ENCODE assay signal across 13 cellular contexts in genomic region chr21:42263591-42264131, GRCh38. TPM values are rescaled to one million over a fixed set of nuclear protein-coding genes. Genes with fewer than 3 reads are reported as not detected.
A peak's percentile ranks its signal among the peaks of the same experiment; 100 is the strongest.
DNase-seq lines count a peak whose midpoint lies in the region; ATAC-seq, FAIRE-seq and TF ChIP-seq lines count a peak whose summit lies in the region.
"Had no signal": no experiment of that assay in that cellular context is flagged by ENCODE, and none has a peak within 500 bp of the region (broad histone marks: within the 10 kb centered on the region; RNA-seq: fewer than 3 reads in every experiment).

No MANE protein-coding gene starts in this region.

- no peaks in the 10 kb centered on the region for H3K79me2 ChIP-seq in H9 (ENCODE audit: insufficient read depth, low read length)

- ATAC-seq in body of pancreas: peak; percentile 34
- peak; percentile 57 to 84 for ATAC-seq in right cardiac atrium
- ATAC-seq in HG03354 (IDR thresholded peaks at IDR 0.05; ENCODE audit: poor library complexity, severe bottlenecking, unreplicated experiment): no peak

- H3K14ac ChIP-seq in H9 (ENCODE audit: insufficient read depth, low read length): peak overlapping the region; percentile 57

- no peak overlapping the region for H4K5ac ChIP-seq in H9 (ENCODE audit: insufficient read length, low read depth, low read length)

- no peak for TF ChIP-seq CTCF in H9 (conservative IDR thresholded peaks at IDR 0.05)
- TF ChIP-seq CTCF in body of pancreas (IDR thresholded peaks at IDR 0.05): no peak
- no peak for TF ChIP-seq CTCF in sigmoid colon (IDR thresholded peaks at IDR 0.05)

- no peak for DNase-seq in H9
- DNase-seq in body of pancreas: peak in 3 of 4 donors; percentile 17 to 55 (median 33)
- DNase-seq in right cardiac atrium: peak; percentile 63 to 79 (median 77)
- peak; percentile 76 for DNase-seq in sigmoid colon
- DNase-seq in stimulated activated CD4-positive, alpha-beta T cell treated with anti-CD3 and anti-CD28 coated beads, Interleukin-12 subunit alpha, Interleukin-12 subunit beta, amount 100 ng/mL, for 4 hours: no peak
- DNase-seq in activated CD4-positive, alpha-beta T cell treated with anti-CD3 and anti-CD28 coated beads for 1 hour: no peak
- DNase-seq in HTR-8/SVneo (ENCODE audit: insufficient read length, low spot score): no peak
- DNase-seq: activated CD4-positive, alpha-beta memory T cell treated with anti-CD3 and anti-CD28 coated beads for 36 hours; NCI-H524 treated with DMSO at 0.1 percent for 48 hours had no signal

- H3K23me2 ChIP-seq in H9 (ENCODE audit: insufficient read length, low read depth, low read length, poor library complexity, severe bottlenecking): no peaks in the 10 kb centered on the region

- peaks cover 2% of the 10 kb centered on the region; the same call in 1 of the 2 replicates for H3K4me1 ChIP-seq in H9 (ENCODE audit: insufficient read depth, low read length)
- H3K4me1 ChIP-seq in body of pancreas: peaks cover 18% of the 10 kb centered on the region
- H3K4me1 ChIP-seq in right cardiac atrium (ENCODE audit: control insufficient read depth, insufficient read depth, low read length): peaks cover 6% of the 10 kb centered on the region
- H3K4me1 ChIP-seq in sigmoid colon: peaks cover 0 to 37% (median 29%) of the 10 kb centered on the region in 4 donors

- no peak overlapping the region for H3K23ac ChIP-seq in H9 (ENCODE audit: insufficient read length, low read depth, low read length)

- FAIRE-seq in HTR-8/SVneo (lab: Jason Lieb, UNC): no peak
- FAIRE-seq: H54 had no signal

- H3K27me3 Mint-ChIP-seq in H9 (ENCODE audit: low read depth): no peaks in the 10 kb centered on the region; the same call in 1 of the 2 replicates
- H3K27me3 Mint-ChIP-seq: activated CD4-positive, alpha-beta memory T cell treated with anti-CD3 and anti-CD28 coated beads for 36 hours; activated naive CD4-positive, alpha-beta T cell treated with anti-CD3 and anti-CD28 coated beads, Interleukin-2, amount 50 U/mL, for 24 hours had no signal

- H4K8ac ChIP-seq in H9 (replicated peaks; ENCODE audit: insufficient read length, low read depth, low read length): no peak overlapping the region

- H3K27ac ChIP-seq in H9 (ENCODE audit: insufficient read length, low read depth, low read length): no peak overlapping the region
- H3K27ac ChIP-seq in body of pancreas: peak overlapping the region in 2 of 4 donors; percentile 44 to 58
- H3K27ac ChIP-seq in right cardiac atrium (ENCODE audit: low read length): peak overlapping the region; percentile 83
- peak overlapping the region in 3 of 4 donors; percentile 22 to 61 (median 59) for H3K27ac ChIP-seq in sigmoid colon

- no peak overlapping the region for H3K27ac Mint-ChIP-seq in H9
- H3K27ac Mint-ChIP-seq: activated CD4-positive, alpha-beta memory T cell treated with anti-CD3 and anti-CD28 coated beads for 36 hours; activated naive CD4-positive, alpha-beta T cell treated with anti-CD3 and anti-CD28 coated beads, Interleukin-2, amount 50 U/mL, for 24 hours had no signal

- H4K91ac ChIP-seq in H9 (ENCODE audit: insufficient read length, low read depth, low read length): no peak overlapping the region

- no peaks in the 10 kb centered on the region for H3K36me3 Mint-ChIP-seq in H9 (ENCODE audit: insufficient read depth in 1 of 3, low read depth in 3 of 3)
- H3K36me3 Mint-ChIP-seq: activated CD4-positive, alpha-beta memory T cell treated with anti-CD3 and anti-CD28 coated beads for 36 hours; activated naive CD4-positive, alpha-beta T cell treated with anti-CD3 and anti-CD28 coated beads, Interleukin-2, amount 50 U/mL, for 24 hours had no signal

- no peak overlapping the region for H2BK120ac ChIP-seq in H9 (ENCODE audit: low read depth, low read length, poor library complexity, severe bottlenecking)

- H3K18ac ChIP-seq in H9 (ENCODE audit: insufficient read length, low read depth, low read length): no peak overlapping the region

- no peak overlapping the region for H2BK15ac ChIP-seq in H9 (ENCODE audit: low read depth, low read length)

- H2AFZ ChIP-seq in H9 (ENCODE audit: low read length): no peak overlapping the region

- H2BK12ac ChIP-seq in H9 (ENCODE audit: insufficient read length, low read depth, low read length): no peak overlapping the region

- H3K9me3 Mint-ChIP-seq in H9: no peaks in the 10 kb centered on the region; a peak in 1 of 5 replicates
- H3K9me3 Mint-ChIP-seq: activated CD4-positive, alpha-beta memory T cell treated with anti-CD3 and anti-CD28 coated beads for 36 hours; activated naive CD4-positive, alpha-beta T cell treated with anti-CD3 and anti-CD28 coated beads, Interleukin-2, amount 50 U/mL, for 24 hours had no signal

- TF ChIP-seq POLR2A in body of pancreas (IDR thresholded peaks at IDR 0.05): no peak
- no peak for TF ChIP-seq POLR2A in sigmoid colon (IDR thresholded peaks at IDR 0.05)

- no peaks in the 10 kb centered on the region for H3K79me1 ChIP-seq in H9 (ENCODE audit: insufficient read depth, low read depth, low read length, poor library complexity, severe bottlenecking)

- no peak overlapping the region for H3K4me3 ChIP-seq in body of pancreas
- no peak overlapping the region for H3K4me3 ChIP-seq in right cardiac atrium (ENCODE audit: low read length)
- H3K4me3 ChIP-seq in sigmoid colon: no peak overlapping the region

- no peak overlapping the region for H3K56ac ChIP-seq in H9 (ENCODE audit: insufficient read length, low read depth, low read length)

- H2BK5ac ChIP-seq in H9 (ENCODE audit: insufficient read length, low read length): no peak overlapping the region

- H3K9ac ChIP-seq in H9 (ENCODE audit: extremely low read depth, insufficient read length, low read length): no peak overlapping the region

- WGBS in H9 (ENCODE audit: extremely low coverage, insufficient read length, low lambda C conversion rate): no CpG with 5 or more reads among the region's 18 CpGs
- WGBS in body of pancreas, 2 donors: 63 to 76% methylated on average over 18 of the region's 18 CpGs
- WGBS in right cardiac atrium: 36% methylated on average over 18 of the region's 18 CpGs
- WGBS in sigmoid colon, 2 donors: 68 to 73% methylated on average over 18 of the region's 18 CpGs

- H3K36me3 ChIP-seq in body of pancreas (replicated peaks in 1 of 2; ENCODE audit: insufficient read depth in 1 of 2, low read depth in 2 of 2) (no peaks in the 10 kb centered on the region), sigmoid colon (no peaks in the 10 kb centered on the region)

- intact Hi-C loops in body of pancreas (cut with DNase I): no loop called here
- intact Hi-C loops in right cardiac atrium (cut with DNase I): no loop called here
- intact Hi-C loops in sigmoid colon (cut with DNase I): no loop called here

- no peak overlapping the region for H3T11ph ChIP-seq in H9 (ENCODE audit: low read length)

- no peak overlapping the region for H3K4me3 Mint-ChIP-seq in H9
- H3K4me3 Mint-ChIP-seq: activated CD4-positive, alpha-beta memory T cell treated with anti-CD3 and anti-CD28 coated beads for 36 hours; activated naive CD4-positive, alpha-beta T cell treated with anti-CD3 and anti-CD28 coated beads, Interleukin-2, amount 50 U/mL, for 24 hours had no signal

- H2AK5ac ChIP-seq in H9 (ENCODE audit: insufficient read length, low read length): no peak overlapping the region

- no peak overlapping the region for H3K4ac ChIP-seq in H9 (ENCODE audit: low read depth, low read length)

- no peaks in the 10 kb centered on the region for H3K9me3 ChIP-seq in H9 (ENCODE audit: control insufficient read depth, low read depth, low read length)
- no peaks in the 10 kb centered on the region for H3K9me3 ChIP-seq in body of pancreas
- no peaks in the 10 kb centered on the region for H3K9me3 ChIP-seq in right cardiac atrium (ENCODE audit: control insufficient read depth, low read length)
- no peaks in the 10 kb centered on the region for H3K9me3 ChIP-seq in sigmoid colon

- H3K4me1 Mint-ChIP-seq in H9: peaks cover 25 to 40% of the 10 kb centered on the region in 2 experiments

- H3K4me2 ChIP-seq in H9 (ENCODE audit: insufficient read depth, insufficient read length, low read length): no peak overlapping the region

- no peaks in the 10 kb centered on the region for H3K27me3 ChIP-seq in H9 (ENCODE audit: insufficient read depth, low read length)
- no peaks in the 10 kb centered on the region for H3K27me3 ChIP-seq in body of pancreas
- H3K27me3 ChIP-seq in right cardiac atrium (ENCODE audit: control insufficient read depth, insufficient read depth): no peaks in the 10 kb centered on the region
- H3K27me3 ChIP-seq in sigmoid colon: no peaks in the 10 kb centered on the region

- no peaks in the 10 kb centered on the region for H4K20me1 ChIP-seq in H9 (ENCODE audit: control insufficient read depth, insufficient read depth, insufficient read length)

- H2BK20ac ChIP-seq in H9 (ENCODE audit: low read depth, low read length, poor library complexity, severe bottlenecking): no peak overlapping the region

- peak in 1 of 4 donors; percentile 52 for TF ChIP-seq EP300 in sigmoid colon (IDR thresholded peaks at IDR 0.05)

RNA-seq across cellular contexts. Expression of gene ABCG1, which starts 44.7 kb away (rescaled TPM):
- total RNA-seq in H9 (2021) (0.83 and 0.99 TPM in 2 replicates), body of pancreas (1 to 10 TPM; 7.5 to 7.6 TPM), right cardiac atrium (10 to 100 TPM in 1 of 4 donors, 1 to 10 TPM in 3; 3.6 to 11.5 (median 5.8) TPM), sigmoid colon (10 to 100 TPM in 3 of 4 donors, 1 to 10 TPM in 1; 6.0 to 19.3 (median 13.6) TPM)
- polyA plus RNA-seq in right cardiac atrium (5.7 TPM), sigmoid colon (10 to 100 TPM in 2 of 3 donors, 1 to 10 TPM in 1; 8.1 to 15.6 (median 10.2) TPM)
- total RNA-seq: LHCN-M2 had no signal

RNA-seq across cellular contexts. Expression of gene TFF3, which starts 51.5 kb away (rescaled TPM):
- 1.5 TPM in 2 replicates for total RNA-seq in H9 (2021)
- total RNA-seq in body of pancreas: 10 to 100 TPM in 1 of 2 donors, 1 to 10 TPM in 1; 6.3 to 16.3 TPM
- total RNA-seq in right cardiac atrium: 1 to 10 TPM; 1.2 to 2.2 (median 1.7) TPM
- 2.6 TPM for polyA plus RNA-seq in right cardiac atrium
- 10 to 100 TPM; 14.3 to 45.1 (median 23.7) TPM for total RNA-seq in sigmoid colon
- 1,000 to 10,000 TPM; 1,800 to 7,065 (median 3,772) TPM for polyA plus RNA-seq in sigmoid colon
- total RNA-seq: activated CD4-positive, alpha-beta memory T cell treated with anti-CD3 and anti-CD28 coated beads for 36 hours; LHCN-M2 had no signal

Comparison
In these comparisons a context has a peak if more than half of its experiments do, and no peak if none do; other contexts are left out.
1. DNase-seq: peak in body of pancreas (3 of 4), right cardiac atrium (3 of 3) and sigmoid colon (single experiment); none in H9 (single experiment), stimulated activated CD4-positive, alpha-beta T cell treated with anti-CD3 and anti-CD28 coated beads, Interleukin-12 subunit alpha, Interleukin-12 subunit beta, amount 100 ng/mL, for 4 hours (single experiment), activated CD4-positive, alpha-beta T cell treated with anti-CD3 and anti-CD28 coated beads for 1 hour (single experiment) and HTR-8/SVneo (single experiment).